Comparison of ENCODE assay signal across 1 cellular context in the genomic region with DNA sequence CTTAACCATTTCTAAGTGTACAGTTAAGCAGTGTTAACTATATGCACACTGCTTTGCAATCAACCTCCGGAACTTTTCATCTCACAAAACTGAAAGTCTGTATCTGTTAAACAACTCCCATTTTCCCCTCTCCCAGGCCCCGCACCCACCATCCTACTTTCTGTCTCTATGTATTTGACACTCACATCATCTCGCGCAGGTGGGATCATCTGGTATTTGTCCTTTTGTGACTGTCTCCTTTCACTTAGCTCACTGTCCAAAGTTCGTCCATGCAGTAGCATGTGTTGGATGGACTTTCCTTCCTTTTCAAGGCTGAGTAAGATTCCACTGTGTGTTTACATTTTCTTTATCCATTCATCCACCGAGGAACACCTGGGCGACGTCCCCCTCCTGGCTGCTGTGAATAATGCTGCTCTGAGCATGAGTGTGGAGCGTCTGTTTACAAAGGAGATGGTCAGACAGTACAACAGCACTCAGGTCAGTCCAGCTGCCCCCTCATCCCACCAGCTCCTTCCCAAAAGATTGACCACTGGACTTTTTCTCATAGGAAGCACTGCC.
TF ChIP-seq lines count a peak whose summit lies in the region.

No MANE protein-coding gene starts in this region.

TF ChIP-seq in HepG2, 621 proteins besides CTCF, POLR2A, EP300 and RAD21 (continued from another document and continues in another):
- TF ChIP-seq, protein P1, sequence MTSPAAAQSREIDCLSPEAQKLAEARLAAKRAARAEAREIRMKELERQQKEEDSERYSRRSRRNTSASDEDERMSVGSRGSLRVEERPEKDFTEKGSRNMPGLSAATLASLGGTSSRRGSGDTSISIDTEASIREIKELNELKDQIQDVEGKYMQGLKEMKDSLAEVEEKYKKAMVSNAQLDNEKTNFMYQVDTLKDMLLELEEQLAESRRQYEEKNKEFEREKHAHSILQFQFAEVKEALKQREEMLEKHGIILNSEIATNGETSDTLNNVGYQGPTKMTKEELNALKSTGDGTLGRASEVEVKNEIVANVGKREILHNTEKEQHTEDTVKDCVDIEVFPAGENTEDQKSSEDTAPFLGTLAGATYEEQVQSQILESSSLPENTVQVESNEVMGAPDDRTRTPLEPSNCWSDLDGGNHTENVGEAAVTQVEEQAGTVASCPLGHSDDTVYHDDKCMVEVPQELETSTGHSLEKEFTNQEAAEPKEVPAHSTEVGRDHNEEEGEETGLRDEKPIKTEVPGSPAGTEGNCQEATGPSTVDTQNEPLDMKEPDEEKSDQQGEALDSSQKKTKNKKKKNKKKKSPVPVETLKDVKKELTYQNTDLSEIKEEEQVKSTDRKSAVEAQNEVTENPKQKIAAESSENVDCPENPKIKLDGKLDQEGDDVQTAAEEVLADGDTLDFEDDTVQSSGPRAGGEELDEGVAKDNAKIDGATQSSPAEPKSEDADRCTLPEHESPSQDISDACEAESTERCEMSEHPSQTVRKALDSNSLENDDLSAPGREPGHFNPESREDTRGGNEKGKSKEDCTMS (CRISPR knock-in tag; conservative IDR thresholded peaks at IDR 0.05) = no peak
- TF ChIP-seq MEIS2 (CRISPR knock-in tag; IDR thresholded peaks at IDR 0.05) (peak; percentile 37; the same call in 1 of the 2 replicates), SRSF9 (IDR thresholded peaks at IDR 0.05; ENCODE audit: borderline replicate concordance, insufficient read depth, low read depth, low read length, poor library complexity, severe bottlenecking) (no peak), ZNF333 (CRISPR knock-in tag; IDR thresholded peaks at IDR 0.05; ENCODE audit: borderline replicate concordance) (no peak), ZSCAN31 (CRISPR knock-in tag; IDR thresholded peaks at IDR 0.05; ENCODE audit: low read depth) (peak; percentile 59; the same call in 1 of the 2 replicates), ZNF652 (CRISPR knock-in tag; IDR thresholded peaks at IDR 0.05; ENCODE audit: borderline replicate concordance, low read depth) (no peak; the same call in 1 of the 2 replicates), MEIS1 (CRISPR knock-in tag; IDR thresholded peaks at IDR 0.05; ENCODE audit: borderline replicate concordance) (no peak), NR2F6 (IDR thresholded peaks at IDR 0.05) (peak; percentile 36), NR2F6 (CRISPR knock-in tag; IDR thresholded peaks at IDR 0.05) (peak; percentile 67; the same call in 1 of the 2 replicates), KDM6A (CRISPR knock-in tag; IDR thresholded peaks at IDR 0.05; ENCODE audit: low read depth) (peak; percentile 65; the same call in 1 of the 2 replicates), ZNF772 (CRISPR knock-in tag; IDR thresholded peaks at IDR 0.05) (peak; percentile 80; the same call in 1 of the 2 replicates), ZNF12 (CRISPR knock-in tag; IDR thresholded peaks at IDR 0.05) (peak; percentile 75; the same call in 1 of the 2 replicates), ZNF431 (CRISPR knock-in tag; IDR thresholded peaks at IDR 0.05; ENCODE audit: borderline replicate concordance, low read depth) (no peak), RBFOX2 (IDR thresholded peaks at IDR 0.05; ENCODE audit: low read depth, low read length) (no peak), ZNF446 (CRISPR knock-in tag; IDR thresholded peaks at IDR 0.05) (no peak), ZNF34 (CRISPR knock-in tag; IDR thresholded peaks at IDR 0.05; ENCODE audit: borderline replicate concordance) (no peak), MBD4 (IDR thresholded peaks at IDR 0.05; ENCODE audit: borderline replicate concordance, low read length) (no peak), ZNF703 (CRISPR knock-in tag; IDR thresholded peaks at IDR 0.05; ENCODE audit: borderline replicate concordance) (no peak), ISL2 (CRISPR knock-in tag; IDR thresholded peaks at IDR 0.05) (peak; percentile 81), ZNF672 (CRISPR knock-in tag; IDR thresholded peaks at IDR 0.05) (no peak), ARID2 (CRISPR knock-in tag; IDR thresholded peaks at IDR 0.05; ENCODE audit: borderline replicate concordance) (no peak), ATRX (CRISPR knock-in tag; IDR thresholded peaks at IDR 0.05; ENCODE audit: borderline replicate concordance) (no peak), MXI1 (IDR thresholded peaks at IDR 0.05; ENCODE audit: borderline replicate concordance, low read depth, low read length) (peak; percentile 75; the same call in 1 of the 3 replicates)
- TF ChIP-seq, protein P2, sequence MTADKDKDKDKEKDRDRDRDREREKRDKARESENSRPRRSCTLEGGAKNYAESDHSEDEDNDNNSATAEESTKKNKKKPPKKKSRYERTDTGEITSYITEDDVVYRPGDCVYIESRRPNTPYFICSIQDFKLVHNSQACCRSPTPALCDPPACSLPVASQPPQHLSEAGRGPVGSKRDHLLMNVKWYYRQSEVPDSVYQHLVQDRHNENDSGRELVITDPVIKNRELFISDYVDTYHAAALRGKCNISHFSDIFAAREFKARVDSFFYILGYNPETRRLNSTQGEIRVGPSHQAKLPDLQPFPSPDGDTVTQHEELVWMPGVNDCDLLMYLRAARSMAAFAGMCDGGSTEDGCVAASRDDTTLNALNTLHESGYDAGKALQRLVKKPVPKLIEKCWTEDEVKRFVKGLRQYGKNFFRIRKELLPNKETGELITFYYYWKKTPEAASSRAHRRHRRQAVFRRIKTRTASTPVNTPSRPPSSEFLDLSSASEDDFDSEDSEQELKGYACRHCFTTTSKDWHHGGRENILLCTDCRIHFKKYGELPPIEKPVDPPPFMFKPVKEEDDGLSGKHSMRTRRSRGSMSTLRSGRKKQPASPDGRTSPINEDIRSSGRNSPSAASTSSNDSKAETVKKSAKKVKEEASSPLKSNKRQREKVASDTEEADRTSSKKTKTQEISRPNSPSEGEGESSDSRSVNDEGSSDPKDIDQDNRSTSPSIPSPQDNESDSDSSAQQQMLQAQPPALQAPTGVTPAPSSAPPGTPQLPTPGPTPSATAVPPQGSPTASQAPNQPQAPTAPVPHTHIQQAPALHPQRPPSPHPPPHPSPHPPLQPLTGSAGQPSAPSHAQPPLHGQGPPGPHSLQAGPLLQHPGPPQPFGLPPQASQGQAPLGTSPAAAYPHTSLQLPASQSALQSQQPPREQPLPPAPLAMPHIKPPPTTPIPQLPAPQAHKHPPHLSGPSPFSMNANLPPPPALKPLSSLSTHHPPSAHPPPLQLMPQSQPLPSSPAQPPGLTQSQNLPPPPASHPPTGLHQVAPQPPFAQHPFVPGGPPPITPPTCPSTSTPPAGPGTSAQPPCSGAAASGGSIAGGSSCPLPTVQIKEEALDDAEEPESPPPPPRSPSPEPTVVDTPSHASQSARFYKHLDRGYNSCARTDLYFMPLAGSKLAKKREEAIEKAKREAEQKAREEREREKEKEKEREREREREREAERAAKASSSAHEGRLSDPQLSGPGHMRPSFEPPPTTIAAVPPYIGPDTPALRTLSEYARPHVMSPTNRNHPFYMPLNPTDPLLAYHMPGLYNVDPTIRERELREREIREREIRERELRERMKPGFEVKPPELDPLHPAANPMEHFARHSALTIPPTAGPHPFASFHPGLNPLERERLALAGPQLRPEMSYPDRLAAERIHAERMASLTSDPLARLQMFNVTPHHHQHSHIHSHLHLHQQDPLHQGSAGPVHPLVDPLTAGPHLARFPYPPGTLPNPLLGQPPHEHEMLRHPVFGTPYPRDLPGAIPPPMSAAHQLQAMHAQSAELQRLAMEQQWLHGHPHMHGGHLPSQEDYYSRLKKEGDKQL (CRISPR knock-in tag; IDR thresholded peaks at IDR 0.05; ENCODE audit: low read depth) = no peak
- TF ChIP-seq, protein P3, sequence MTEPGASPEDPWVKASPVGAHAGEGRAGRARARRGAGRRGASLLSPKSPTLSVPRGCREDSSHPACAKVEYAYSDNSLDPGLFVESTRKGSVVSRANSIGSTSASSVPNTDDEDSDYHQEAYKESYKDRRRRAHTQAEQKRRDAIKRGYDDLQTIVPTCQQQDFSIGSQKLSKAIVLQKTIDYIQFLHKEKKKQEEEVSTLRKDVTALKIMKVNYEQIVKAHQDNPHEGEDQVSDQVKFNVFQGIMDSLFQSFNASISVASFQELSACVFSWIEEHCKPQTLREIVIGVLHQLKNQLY (CRISPR knock-in tag; IDR thresholded peaks at IDR 0.05) = peak; percentile 73
- TF ChIP-seq, protein P4, sequence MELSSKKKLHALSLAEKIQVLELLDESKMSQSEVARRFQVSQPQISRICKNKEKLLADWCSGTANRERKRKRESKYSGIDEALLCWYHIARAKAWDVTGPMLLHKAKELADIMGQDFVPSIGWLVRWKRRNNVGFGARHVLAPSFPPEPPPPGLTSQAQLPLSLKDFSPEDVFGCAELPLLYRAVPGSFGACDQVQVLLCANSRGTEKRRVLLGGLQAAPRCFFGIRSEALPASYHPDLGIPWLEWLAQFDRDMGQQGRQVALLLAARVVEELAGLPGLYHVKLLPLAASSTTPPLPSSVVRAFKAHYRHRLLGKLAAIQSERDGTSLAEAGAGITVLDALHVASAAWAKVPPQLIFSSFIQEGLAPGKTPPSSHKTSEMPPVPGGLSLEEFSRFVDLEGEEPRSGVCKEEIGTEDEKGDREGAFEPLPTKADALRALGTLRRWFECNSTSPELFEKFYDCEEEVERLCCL (CRISPR knock-in tag; IDR thresholded peaks at IDR 0.05; ENCODE audit: borderline replicate concordance) = no peak
- TF ChIP-seq, protein P5, sequence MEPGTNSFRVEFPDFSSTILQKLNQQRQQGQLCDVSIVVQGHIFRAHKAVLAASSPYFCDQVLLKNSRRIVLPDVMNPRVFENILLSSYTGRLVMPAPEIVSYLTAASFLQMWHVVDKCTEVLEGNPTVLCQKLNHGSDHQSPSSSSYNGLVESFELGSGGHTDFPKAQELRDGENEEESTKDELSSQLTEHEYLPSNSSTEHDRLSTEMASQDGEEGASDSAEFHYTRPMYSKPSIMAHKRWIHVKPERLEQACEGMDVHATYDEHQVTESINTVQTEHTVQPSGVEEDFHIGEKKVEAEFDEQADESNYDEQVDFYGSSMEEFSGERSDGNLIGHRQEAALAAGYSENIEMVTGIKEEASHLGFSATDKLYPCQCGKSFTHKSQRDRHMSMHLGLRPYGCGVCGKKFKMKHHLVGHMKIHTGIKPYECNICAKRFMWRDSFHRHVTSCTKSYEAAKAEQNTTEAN (CRISPR knock-in tag; conservative IDR thresholded peaks at IDR 0.05) = 0 out of 2 replicates have a peak, but pooled peaks have one; percentile 35
- TF ChIP-seq, protein P6, sequence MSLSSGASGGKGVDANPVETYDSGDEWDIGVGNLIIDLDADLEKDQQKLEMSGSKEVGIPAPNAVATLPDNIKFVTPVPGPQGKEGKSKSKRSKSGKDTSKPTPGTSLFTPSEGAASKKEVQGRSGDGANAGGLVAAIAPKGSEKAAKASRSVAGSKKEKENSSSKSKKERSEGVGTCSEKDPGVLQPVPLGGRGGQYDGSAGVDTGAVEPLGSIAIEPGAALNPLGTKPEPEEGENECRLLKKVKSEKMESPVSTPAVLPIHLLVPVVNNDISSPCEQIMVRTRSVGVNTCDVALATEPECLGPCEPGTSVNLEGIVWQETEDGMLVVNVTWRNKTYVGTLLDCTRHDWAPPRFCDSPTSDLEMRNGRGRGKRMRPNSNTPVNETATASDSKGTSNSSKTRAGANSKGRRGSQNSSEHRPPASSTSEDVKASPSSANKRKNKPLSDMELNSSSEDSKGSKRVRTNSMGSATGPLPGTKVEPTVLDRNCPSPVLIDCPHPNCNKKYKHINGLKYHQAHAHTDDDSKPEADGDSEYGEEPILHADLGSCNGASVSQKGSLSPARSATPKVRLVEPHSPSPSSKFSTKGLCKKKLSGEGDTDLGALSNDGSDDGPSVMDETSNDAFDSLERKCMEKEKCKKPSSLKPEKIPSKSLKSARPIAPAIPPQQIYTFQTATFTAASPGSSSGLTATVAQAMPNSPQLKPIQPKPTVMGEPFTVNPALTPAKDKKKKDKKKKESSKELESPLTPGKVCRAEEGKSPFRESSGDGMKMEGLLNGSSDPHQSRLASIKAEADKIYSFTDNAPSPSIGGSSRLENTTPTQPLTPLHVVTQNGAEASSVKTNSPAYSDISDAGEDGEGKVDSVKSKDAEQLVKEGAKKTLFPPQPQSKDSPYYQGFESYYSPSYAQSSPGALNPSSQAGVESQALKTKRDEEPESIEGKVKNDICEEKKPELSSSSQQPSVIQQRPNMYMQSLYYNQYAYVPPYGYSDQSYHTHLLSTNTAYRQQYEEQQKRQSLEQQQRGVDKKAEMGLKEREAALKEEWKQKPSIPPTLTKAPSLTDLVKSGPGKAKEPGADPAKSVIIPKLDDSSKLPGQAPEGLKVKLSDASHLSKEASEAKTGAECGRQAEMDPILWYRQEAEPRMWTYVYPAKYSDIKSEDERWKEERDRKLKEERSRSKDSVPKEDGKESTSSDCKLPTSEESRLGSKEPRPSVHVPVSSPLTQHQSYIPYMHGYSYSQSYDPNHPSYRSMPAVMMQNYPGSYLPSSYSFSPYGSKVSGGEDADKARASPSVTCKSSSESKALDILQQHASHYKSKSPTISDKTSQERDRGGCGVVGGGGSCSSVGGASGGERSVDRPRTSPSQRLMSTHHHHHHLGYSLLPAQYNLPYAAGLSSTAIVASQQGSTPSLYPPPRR (CRISPR knock-in tag; IDR thresholded peaks at IDR 0.05; ENCODE audit: borderline replicate concordance) = peak; percentile 61; the same call in 1 of the 2 replicates
- TF ChIP-seq, protein P7, sequence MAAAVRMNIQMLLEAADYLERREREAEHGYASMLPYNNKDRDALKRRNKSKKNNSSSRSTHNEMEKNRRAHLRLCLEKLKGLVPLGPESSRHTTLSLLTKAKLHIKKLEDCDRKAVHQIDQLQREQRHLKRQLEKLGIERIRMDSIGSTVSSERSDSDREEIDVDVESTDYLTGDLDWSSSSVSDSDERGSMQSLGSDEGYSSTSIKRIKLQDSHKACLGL (CRISPR knock-in tag; IDR thresholded peaks at IDR 0.05) = no peak
- TF ChIP-seq, protein P8, sequence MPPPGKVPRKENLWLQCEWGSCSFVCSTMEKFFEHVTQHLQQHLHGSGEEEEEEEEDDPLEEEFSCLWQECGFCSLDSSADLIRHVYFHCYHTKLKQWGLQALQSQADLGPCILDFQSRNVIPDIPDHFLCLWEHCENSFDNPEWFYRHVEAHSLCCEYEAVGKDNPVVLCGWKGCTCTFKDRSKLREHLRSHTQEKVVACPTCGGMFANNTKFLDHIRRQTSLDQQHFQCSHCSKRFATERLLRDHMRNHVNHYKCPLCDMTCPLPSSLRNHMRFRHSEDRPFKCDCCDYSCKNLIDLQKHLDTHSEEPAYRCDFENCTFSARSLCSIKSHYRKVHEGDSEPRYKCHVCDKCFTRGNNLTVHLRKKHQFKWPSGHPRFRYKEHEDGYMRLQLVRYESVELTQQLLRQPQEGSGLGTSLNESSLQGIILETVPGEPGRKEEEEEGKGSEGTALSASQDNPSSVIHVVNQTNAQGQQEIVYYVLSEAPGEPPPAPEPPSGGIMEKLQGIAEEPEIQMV (CRISPR knock-in tag; IDR thresholded peaks at IDR 0.05; ENCODE audit: low read depth) = no peak
- TF ChIP-seq, protein P9, sequence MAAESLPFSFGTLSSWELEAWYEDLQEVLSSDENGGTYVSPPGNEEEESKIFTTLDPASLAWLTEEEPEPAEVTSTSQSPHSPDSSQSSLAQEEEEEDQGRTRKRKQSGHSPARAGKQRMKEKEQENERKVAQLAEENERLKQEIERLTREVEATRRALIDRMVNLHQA (CRISPR knock-in tag; IDR thresholded peaks at IDR 0.05) = no peak
- TF ChIP-seq, protein P10, sequence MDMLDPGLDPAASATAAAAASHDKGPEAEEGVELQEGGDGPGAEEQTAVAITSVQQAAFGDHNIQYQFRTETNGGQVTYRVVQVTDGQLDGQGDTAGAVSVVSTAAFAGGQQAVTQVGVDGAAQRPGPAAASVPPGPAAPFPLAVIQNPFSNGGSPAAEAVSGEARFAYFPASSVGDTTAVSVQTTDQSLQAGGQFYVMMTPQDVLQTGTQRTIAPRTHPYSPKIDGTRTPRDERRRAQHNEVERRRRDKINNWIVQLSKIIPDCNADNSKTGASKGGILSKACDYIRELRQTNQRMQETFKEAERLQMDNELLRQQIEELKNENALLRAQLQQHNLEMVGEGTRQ (IDR thresholded peaks at IDR 0.05; ENCODE audit: low read depth, low read length) = no peak
- TF ChIP-seq, protein P10 (CRISPR knock-in tag; IDR thresholded peaks at IDR 0.05; ENCODE audit: borderline replicate concordance) = no peak
